In genomic region chr17:17328251-17328650, GRCh38 we compare ENCODE assay signal across 15 cellular contexts. TPM values are rescaled to one million over a fixed set of nuclear protein-coding genes. Genes with fewer than 3 reads are reported as not detected.
A peak's percentile ranks its signal among the peaks of the same experiment; 100 is the strongest.
DNase-seq lines count a peak whose midpoint lies in the region; ATAC-seq and TF ChIP-seq lines count a peak whose summit lies in the region.
"Had no signal": no experiment of that assay in that cellular context is flagged by ENCODE, and none has a peak within 500 bp of the region (broad histone marks: within the 10 kb centered on the region; RNA-seq: fewer than 3 reads in every experiment).

No MANE protein-coding gene starts in this region.

- H3K27me3 Mint-ChIP-seq in endodermal cell (ENCODE audit: insufficient read depth) (no peaks in the 10 kb centered on the region), Caco-2 (ENCODE audit: insufficient read depth, unreplicated experiment) (no peaks in the 10 kb centered on the region), type B pancreatic cell (no peaks in the 10 kb centered on the region)
- H3K27me3 Mint-ChIP-seq: CD4-positive, alpha-beta memory T cell; IgD-negative memory B cell had no signal

- no peak overlapping the region for H3K4me2 ChIP-seq in neuronal stem cell (ENCODE audit: insufficient read depth, low read length, poor library complexity, severe bottlenecking)

- TF ChIP-seq CTCF in endodermal cell (conservative IDR thresholded peaks at IDR 0.05) (no peak), upper lobe of right lung (IDR thresholded peaks at IDR 0.05) (no peak), Caco-2 (IDR thresholded peaks at IDR 0.05; ENCODE audit: insufficient read depth in 1 of 2, low read depth in 1 of 2, low read length in 1 of 2, severe bottlenecking in 1 of 2, unreplicated experiment in 1 of 2) (no peak), type B pancreatic cell (conservative IDR thresholded peaks at IDR 0.05) (no peak)

- H3K23ac ChIP-seq in neuronal stem cell (ENCODE audit: low read depth, low read length, poor library complexity): no peak overlapping the region

- no peak overlapping the region for H2AFZ ChIP-seq in neuronal stem cell (ENCODE audit: low read length)
- H2AFZ ChIP-seq: GM23248 had no signal

- H2BK12ac ChIP-seq in neuronal stem cell (ENCODE audit: low read length): no peak overlapping the region

- intact Hi-C loops in upper lobe of right lung (cut with DNase I): no loop called here
- intact Hi-C loops in Caco-2 (cut with micrococcal nuclease; ENCODE audit: unreplicated experiment): no loop called here

- no peak overlapping the region for H3K27ac Mint-ChIP-seq in endodermal cell
- no peak overlapping the region for H3K27ac Mint-ChIP-seq in Caco-2 (ENCODE audit: unreplicated experiment)
- H3K27ac Mint-ChIP-seq in type B pancreatic cell: no peak overlapping the region
- H3K27ac Mint-ChIP-seq: IgD-negative memory B cell had no signal

- ATAC-seq in upper lobe of right lung (peak; percentile 12), HG02840 (IDR thresholded peaks at IDR 0.05; ENCODE audit: low FRiP score, unreplicated experiment) (no peak)
- ATAC-seq: HCT116 had no signal

- CTCF ChIA-PET in Caco-2 (lab: Charles Lee): no interaction called here

- H3K27ac ChIP-seq in endodermal cell (ENCODE audit: low read depth, low read length) (no peak overlapping the region), neuronal stem cell (replicated peaks; ENCODE audit: low read length) (no peak overlapping the region), upper lobe of right lung (no peak overlapping the region)
- H3K27ac ChIP-seq: C4-2B, GM23248 had no signal

- H3K36me3 Mint-ChIP-seq in endodermal cell (ENCODE audit: low read depth) (no peaks in the 10 kb centered on the region), Caco-2 (ENCODE audit: insufficient read depth, unreplicated experiment) (no peaks in the 10 kb centered on the region), type B pancreatic cell (no peaks in the 10 kb centered on the region)
- H3K36me3 Mint-ChIP-seq: IgD-negative memory B cell had no signal

- no peaks in the 10 kb centered on the region for H3K36me3 ChIP-seq in endodermal cell (ENCODE audit: control insufficient read depth, insufficient read depth, low read length)
- peaks cover 0 to 14% of the 10 kb centered on the region in 2 donors for H3K36me3 ChIP-seq in neuronal stem cell (replicated peaks in 1 of 2; ENCODE audit: control insufficient read depth in 2 of 2, insufficient read depth in 2 of 2, low read length in 2 of 2)
- H3K36me3 ChIP-seq in upper lobe of right lung: no peaks in the 10 kb centered on the region
- H3K36me3 ChIP-seq in Caco-2 (ENCODE audit: control insufficient read depth, insufficient read depth, low read length): no peaks in the 10 kb centered on the region
- H3K36me3 ChIP-seq: BE2C had no signal

- no peak overlapping the region for H3K18ac ChIP-seq in neuronal stem cell (ENCODE audit: low read length)

- no peak overlapping the region for H4K91ac ChIP-seq in neuronal stem cell (ENCODE audit: low read depth, low read length, poor library complexity)

- peak overlapping the region; percentile 13 for H2AK5ac ChIP-seq in neuronal stem cell (ENCODE audit: low read depth, low read length)

- H3K4me3 Mint-ChIP-seq in endodermal cell (no peak overlapping the region), Caco-2 (ENCODE audit: unreplicated experiment) (no peak overlapping the region), type B pancreatic cell (no peak overlapping the region)
- H3K4me3 Mint-ChIP-seq: CD4-positive, alpha-beta memory T cell; IgD-negative memory B cell had no signal

- no peak overlapping the region for H3K4ac ChIP-seq in neuronal stem cell (ENCODE audit: low read length)

- H2BK5ac ChIP-seq in neuronal stem cell (ENCODE audit: low read length): no peak overlapping the region

- H3K9me3 ChIP-seq in endodermal cell (ENCODE audit: control insufficient read depth, low read length) (no peaks in the 10 kb centered on the region), neuronal stem cell (replicated peaks in 1 of 2; ENCODE audit: control insufficient read depth in 2 of 2, insufficient read depth in 1 of 2, low read depth in 1 of 2, low read length in 2 of 2) (no peaks in the 10 kb centered on the region), upper lobe of right lung (no peaks in the 10 kb centered on the region), Caco-2 (no peaks in the 10 kb centered on the region)
- H3K9me3 ChIP-seq: BE2C had no signal

- no TSS peak for BruUV-seq in Caco-2 (replicated peaks; lab: Mats Ljungman, UMichigan)

- 79% methylated on average over 8 of the region's 8 CpGs; no CpG with 5 or more reads in 1 of the 2 experiments for WGBS in endodermal cell (ENCODE audit: insufficient coverage in 1 of 2, insufficient read length in 1 of 2), 2 experiments
- no CpG with 5 or more reads among the region's 8 CpGs for WGBS in neuronal stem cell (ENCODE audit: extremely low coverage in 2 of 2, insufficient read length in 2 of 2, insufficient replicate concordance in 1 of 2), 2 donors

- H3K27me3 ChIP-seq in endodermal cell (ENCODE audit: control insufficient read depth, insufficient read depth, low read length, poor library complexity, severe bottlenecking): no peaks in the 10 kb centered on the region
- H3K27me3 ChIP-seq in neuronal stem cell (ENCODE audit: control insufficient read depth in 3 of 3, insufficient read depth in 3 of 3, low read depth in 1 of 3, low read length in 3 of 3): no peaks in the 10 kb centered on the region
- no peaks in the 10 kb centered on the region for H3K27me3 ChIP-seq in upper lobe of right lung
- H3K27me3 ChIP-seq in Caco-2 (replicated peaks; ENCODE audit: control insufficient read depth, insufficient read depth, low read length): no peaks in the 10 kb centered on the region
- H3K27me3 ChIP-seq: BE2C had no signal

- no peak overlapping the region for H3K4me3 ChIP-seq in endodermal cell (ENCODE audit: low read length)
- peak overlapping the region in 1 of 2 donors; percentile 56 for H3K4me3 ChIP-seq in neuronal stem cell (ENCODE audit: low read length in 2 of 2)
- no peak overlapping the region for H3K4me3 ChIP-seq in upper lobe of right lung
- no peak overlapping the region for H3K4me3 ChIP-seq in Caco-2 (ENCODE audit: low read depth, low read length)
- H3K4me3 ChIP-seq: GM23248 had no signal

- H3K4me1 Mint-ChIP-seq in endodermal cell (no peaks in the 10 kb centered on the region), Caco-2 (ENCODE audit: low read depth, unreplicated experiment) (no peaks in the 10 kb centered on the region), type B pancreatic cell (ENCODE audit: unreplicated experiment) (no peaks in the 10 kb centered on the region)
- H3K4me1 Mint-ChIP-seq: CD4-positive, alpha-beta memory T cell had no signal

- no peak overlapping the region for H2BK15ac ChIP-seq in neuronal stem cell (ENCODE audit: low read length)

- POLR2A ChIA-PET in Caco-2 (lab: Charles Lee): no interaction called here

- H3K79me1 ChIP-seq in neuronal stem cell (ENCODE audit: low read depth, low read length): no peaks in the 10 kb centered on the region

- H2BK120ac ChIP-seq in neuronal stem cell (ENCODE audit: low read depth, low read length): no peak overlapping the region

- peak overlapping the region; percentile 25 for H3K14ac ChIP-seq in neuronal stem cell (ENCODE audit: low read length)

- H3K9me3 Mint-ChIP-seq in endodermal cell (no peaks in the 10 kb centered on the region), Caco-2 (ENCODE audit: unreplicated experiment) (no peaks in the 10 kb centered on the region), type B pancreatic cell (no peaks in the 10 kb centered on the region)
- H3K9me3 Mint-ChIP-seq: CD4-positive, alpha-beta memory T cell; IgD-negative memory B cell had no signal

- no peak overlapping the region for H3K9ac ChIP-seq in endodermal cell (ENCODE audit: extremely low read depth, low read length, poor library complexity, severe bottlenecking)
- no peak overlapping the region for H3K9ac ChIP-seq in neuronal stem cell (ENCODE audit: low read depth, low read length, poor library complexity)
- H3K9ac ChIP-seq: GM23248 had no signal

- DNase-seq in D341Med (ENCODE audit: low spot score) (peak; percentile 3), endodermal cell (peak; percentile 45), neuronal stem cell (ENCODE audit: low spot score) (no peak), upper lobe of right lung (no peak), Caco-2 (no peak), type B pancreatic cell (ENCODE audit: extremely low spot score, unreplicated experiment) (no peak)
- DNase-seq: BE2C; CD4-positive, alpha-beta memory T cell; DND-41; GDM1; GM23248 had no signal

- no peaks in the 10 kb centered on the region for H3K4me1 ChIP-seq in endodermal cell (ENCODE audit: control insufficient read depth, insufficient read depth, low read length)
- no peaks in the 10 kb centered on the region for H3K4me1 ChIP-seq in neuronal stem cell (ENCODE audit: control insufficient read depth in 2 of 2, insufficient read depth in 1 of 2, low read depth in 1 of 2, low read length in 2 of 2)
- H3K4me1 ChIP-seq in upper lobe of right lung: no peaks in the 10 kb centered on the region
- no peaks in the 10 kb centered on the region for H3K4me1 ChIP-seq in Caco-2
- H3K4me1 ChIP-seq: BE2C had no signal

- no peak overlapping the region for H4K8ac ChIP-seq in neuronal stem cell (ENCODE audit: low read depth, low read length)

RNA-seq across cellular contexts. Expression of gene NT5M, which starts 25.1 kb away (rescaled TPM):
- total RNA-seq in endodermal cell: 10 to 100 TPM in 1 of 2 donors, 1 to 10 TPM in 1; 6.5 to 11.8 TPM
- polyA plus RNA-seq in endodermal cell (2013, experiment 1 of 2): 6.3 TPM
- polyA plus RNA-seq in endodermal cell (2013, experiment 2 of 2): 6.3 TPM
- 6.8 TPM for polyA plus RNA-seq in neuronal stem cell (2013, experiment 1 of 2)
- polyA plus RNA-seq in neuronal stem cell (2013, experiment 2 of 2): 7.4 TPM
- 1.9 TPM for total RNA-seq in upper lobe of right lung
- 0.86 and 1.3 TPM in 2 replicates for total RNA-seq in Caco-2 (2022)
- 0.90 and 5.9 TPM in 2 replicates for total RNA-seq in type B pancreatic cell (ENCODE audit: low replicate concordance)

RNA-seq across cellular contexts. Expression of gene COPS3, which starts 47.2 kb away (rescaled TPM):
- total RNA-seq in endodermal cell (10 to 100 TPM; 63.1 to 67.5 TPM), upper lobe of right lung (47.1 TPM), Caco-2 (2022) (120 and 127 TPM in 2 replicates), type B pancreatic cell (ENCODE audit: low replicate concordance) (59.0 and 63.1 TPM in 2 replicates)
- polyA plus RNA-seq in endodermal cell (2013, experiment 1 of 2): 92.4 TPM
- 91.0 TPM for polyA plus RNA-seq in endodermal cell (2013, experiment 2 of 2)
- polyA plus RNA-seq in neuronal stem cell (2013, experiment 1 of 2): 106 TPM
- 109 TPM for polyA plus RNA-seq in neuronal stem cell (2013, experiment 2 of 2)

Comparison
In these comparisons a context has a peak if more than half of its experiments do, and no peak if none do; other contexts are left out.
1. DNase-seq: peak in D341Med (single experiment) and endodermal cell (single experiment); none in neuronal stem cell (single experiment), upper lobe of right lung (single experiment), Caco-2 (0 of 2) and type B pancreatic cell (single experiment).